19 cellular contexts compared by ENCODE assay signal in the genomic region with DNA sequence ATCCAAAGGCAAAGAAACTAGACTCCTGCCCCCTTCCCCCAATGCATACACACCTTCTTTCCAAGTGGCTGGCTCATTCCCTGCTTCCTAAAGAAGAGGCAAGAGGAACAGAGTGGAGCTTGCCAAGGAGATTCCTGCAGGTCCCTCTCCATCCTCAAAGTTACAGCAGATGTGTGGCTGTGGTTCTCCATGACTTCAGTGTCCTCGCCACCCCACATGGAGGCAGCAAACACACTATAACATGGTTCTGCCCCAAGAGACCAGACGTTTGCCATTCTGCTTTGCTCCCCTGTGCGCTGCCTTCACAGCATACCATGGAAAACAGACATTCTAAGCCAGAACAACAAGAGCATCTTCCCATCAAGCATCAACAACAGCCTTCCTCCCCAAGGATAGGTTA.
DNase-seq lines count a peak whose midpoint lies in the region; ATAC-seq and TF ChIP-seq lines count a peak whose summit lies in the region.
"Had no signal": no experiment of that assay in that cellular context is flagged by ENCODE, and none has a peak within 500 bp of the region (broad histone marks: within the 10 kb centered on the region; RNA-seq: fewer than 3 reads in every experiment).

No MANE protein-coding gene starts in this region.

- CTCF ChIA-PET in activated naive CD4-positive, alpha-beta T cell treated with anti-CD3 and anti-CD28 coated beads for 36 hours (lab: Charles Lee), result interaction anchor here (1.1 to 1.4 kb wide), 2 partner anchors 19 to 106 kb away, joined by 3 read pairs; no protein-coding TSS in a partner anchor

- no peak overlapping the region for H3K4me3 Mint-ChIP-seq in activated naive CD4-positive, alpha-beta T cell treated with anti-CD3 and anti-CD28 coated beads for 36 hours
- no peak overlapping the region for H3K4me3 Mint-ChIP-seq in activated naive CD8-positive, alpha-beta T cell treated with anti-CD3 and anti-CD28 coated beads, Interleukin-2, amount 50 U/mL, for 24 hours
- H3K4me3 Mint-ChIP-seq in stimulated activated naive B cell treated with anti-CD40 and anti-IgM and Interleukin-4, amounts not matched to agents 10 μg/mL and 1 μg/mL and 100 μg/mL, for 72 hours, result no peak overlapping the region
- H3K4me3 Mint-ChIP-seq: memory B cell had no signal

- H3K9me3 ChIP-seq in gastroesophageal sphincter, result no peaks in the 10 kb centered on the region
- H3K9me3 ChIP-seq: heart left ventricle had no signal

- peaks cover 26% of the 10 kb centered on the region for H3K36me3 Mint-ChIP-seq in activated naive CD4-positive, alpha-beta T cell treated with anti-CD3 and anti-CD28 coated beads for 36 hours (ENCODE audit: low read depth)
- H3K36me3 Mint-ChIP-seq in activated naive CD8-positive, alpha-beta T cell treated with anti-CD3 and anti-CD28 coated beads, Interleukin-2, amount 50 U/mL, for 24 hours (ENCODE audit: low read depth), result peaks cover 62% of the 10 kb centered on the region
- peaks cover 12 to 39% of the 10 kb centered on the region in 2 donors for H3K36me3 Mint-ChIP-seq in stimulated activated naive B cell treated with anti-CD40 and anti-IgM and Interleukin-4, amounts not matched to agents 10 μg/mL and 1 μg/mL and 100 μg/mL, for 72 hours

- H3K27ac Mint-ChIP-seq in activated naive CD4-positive, alpha-beta T cell treated with anti-CD3 and anti-CD28 coated beads for 36 hours, result peak overlapping the region; percentile 80
- peak overlapping the region; percentile 78 for H3K27ac Mint-ChIP-seq in activated naive CD8-positive, alpha-beta T cell treated with anti-CD3 and anti-CD28 coated beads, Interleukin-2, amount 50 U/mL, for 24 hours
- peak overlapping the region; percentile 86 for H3K27ac Mint-ChIP-seq in stimulated activated naive B cell treated with anti-CD40 and anti-IgM and Interleukin-4, amounts not matched to agents 10 μg/mL and 1 μg/mL and 100 μg/mL, for 72 hours
- H3K27ac Mint-ChIP-seq: memory B cell had no signal

- peak; percentile 46 for DNase-seq in activated naive CD4-positive, alpha-beta T cell treated with anti-CD3 and anti-CD28 coated beads for 36 hours
- no peak for DNase-seq in activated naive CD4-positive, alpha-beta T cell treated with Interleukin-2 at 50 U/mL for 16 hours
- DNase-seq in NAMALWA (ENCODE audit: low spot score) (peak; percentile 36), NCI-H748 treated with DMSO at 0.1 percent for 48 hours (lab: John Stamatoyannopoulos, UW) (no peak)
- DNase-seq in activated naive CD8-positive, alpha-beta T cell treated with anti-CD3 and anti-CD28 coated beads, Interleukin-2, amount 50 U/mL, for 24 hours, result no peak
- DNase-seq in stimulated activated naive B cell treated with anti-CD40 and anti-IgM and Interleukin-4, amounts not matched to agents 10 μg/mL and 1 μg/mL and 100 μg/mL, for 72 hours, result no peak
- DNase-seq in stimulated activated CD4-positive, alpha-beta T cell treated with anti-CD3 and anti-CD28 coated beads, Interleukin-2, amount 100 ng/mL, for 24 hours, result no peak
- DNase-seq: COR-L47; dorsolateral prefrontal cortex; GDM1; heart left ventricle; islet precursor cell; NCI-H774; stimulated activated CD4-positive, alpha-beta T cell treated with anti-CD3 and anti-CD28 coated beads, Interleukin-12 subunit alpha, Interleukin-12 subunit beta, amount 100 ng/mL, for 4 hours; SW 1271 had no signal

- intact Hi-C loops in activated naive CD4-positive, alpha-beta T cell treated with anti-CD3 and anti-CD28 coated beads for 36 hours (cut with micrococcal nuclease), result no loop called here

- TF ChIP-seq EP300 in gastroesophageal sphincter (IDR thresholded peaks at IDR 0.05), result no peak

- H3K4me1 ChIP-seq in gastroesophageal sphincter, result peaks cover 0 to 22% (median 11%) of the 10 kb centered on the region in 3 donors

- H3K27ac ChIP-seq in gastroesophageal sphincter, result no peak overlapping the region
- H3K27ac ChIP-seq: dorsolateral prefrontal cortex, heart left ventricle, RWPE1 had no signal

- no peak for TF ChIP-seq CTCF in gastroesophageal sphincter (IDR thresholded peaks at IDR 0.05)

- H3K4me3 ChIP-seq in gastroesophageal sphincter, result no peak overlapping the region
- H3K4me3 ChIP-seq: dorsolateral prefrontal cortex, heart left ventricle had no signal

- no peaks in the 10 kb centered on the region for H3K27me3 Mint-ChIP-seq in activated naive CD4-positive, alpha-beta T cell treated with anti-CD3 and anti-CD28 coated beads for 36 hours (ENCODE audit: low read depth)
- H3K27me3 Mint-ChIP-seq in activated naive CD8-positive, alpha-beta T cell treated with anti-CD3 and anti-CD28 coated beads, Interleukin-2, amount 50 U/mL, for 24 hours, result no peaks in the 10 kb centered on the region
- no peaks in the 10 kb centered on the region for H3K27me3 Mint-ChIP-seq in stimulated activated naive B cell treated with anti-CD40 and anti-IgM and Interleukin-4, amounts not matched to agents 10 μg/mL and 1 μg/mL and 100 μg/mL, for 72 hours
- H3K27me3 Mint-ChIP-seq: memory B cell had no signal

- WGBS in gastroesophageal sphincter (ENCODE audit: low coverage in 1 of 2), 2 donors, result 100% methylated on average over 1 of the region's 3 CpGs; no CpG with 5 or more reads in 1 of the 2 donors

- no peaks in the 10 kb centered on the region for H3K27me3 ChIP-seq in gastroesophageal sphincter
- H3K27me3 ChIP-seq: dorsolateral prefrontal cortex, heart left ventricle had no signal

- H3K4me1 Mint-ChIP-seq in activated naive CD4-positive, alpha-beta T cell treated with anti-CD3 and anti-CD28 coated beads for 36 hours (ENCODE audit: low read depth), result peaks cover 66% of the 10 kb centered on the region
- H3K4me1 Mint-ChIP-seq in activated naive CD8-positive, alpha-beta T cell treated with anti-CD3 and anti-CD28 coated beads, Interleukin-2, amount 50 U/mL, for 24 hours, result peaks cover 65% of the 10 kb centered on the region
- peaks cover 58% of the 10 kb centered on the region in 2 donors for H3K4me1 Mint-ChIP-seq in stimulated activated naive B cell treated with anti-CD40 and anti-IgM and Interleukin-4, amounts not matched to agents 10 μg/mL and 1 μg/mL and 100 μg/mL, for 72 hours

- no peaks in the 10 kb centered on the region for H3K9me3 Mint-ChIP-seq in activated naive CD4-positive, alpha-beta T cell treated with anti-CD3 and anti-CD28 coated beads for 36 hours
- H3K9me3 Mint-ChIP-seq in activated naive CD8-positive, alpha-beta T cell treated with anti-CD3 and anti-CD28 coated beads, Interleukin-2, amount 50 U/mL, for 24 hours, result no peaks in the 10 kb centered on the region
- no peaks in the 10 kb centered on the region for H3K9me3 Mint-ChIP-seq in stimulated activated naive B cell treated with anti-CD40 and anti-IgM and Interleukin-4, amounts not matched to agents 10 μg/mL and 1 μg/mL and 100 μg/mL, for 72 hours
- H3K9me3 Mint-ChIP-seq: memory B cell had no signal

- no peak for TF ChIP-seq POLR2A in gastroesophageal sphincter (IDR thresholded peaks at IDR 0.05)

- H3K36me3 ChIP-seq in gastroesophageal sphincter, result no peaks in the 10 kb centered on the region
- H3K36me3 ChIP-seq: heart left ventricle had no signal

- ATAC-seq in activated naive CD8-positive, alpha-beta T cell treated with anti-CD3 and anti-CD28 coated beads, Interleukin-2, amount 50 U/mL, for 24 hours, result no peak
- no peak for ATAC-seq in stimulated activated naive B cell treated with anti-CD40 and anti-IgM and Interleukin-4, amounts not matched to agents 10 μg/mL and 1 μg/mL and 100 μg/mL, for 72 hours (replicated peaks)
- no peak for ATAC-seq in gastroesophageal sphincter
- ATAC-seq: heart left ventricle, HepG2 had no signal

Comparison
In these comparisons a context has a peak if more than half of its experiments do, and no peak if none do; other contexts are left out.
1. DNase-seq: peak in activated naive CD4-positive, alpha-beta T cell treated with anti-CD3 and anti-CD28 coated beads for 36 hours (single experiment) and NAMALWA (single experiment); none in activated naive CD4-positive, alpha-beta T cell treated with Interleukin-2 at 50 U/mL for 16 hours (single experiment), activated naive CD8-positive, alpha-beta T cell treated with anti-CD3 and anti-CD28 coated beads, Interleukin-2, amount 50 U/mL, for 24 hours (single experiment), stimulated activated naive B cell treated with anti-CD40 and anti-IgM and Interleukin-4, amounts not matched to agents 10 μg/mL and 1 μg/mL and 100 μg/mL, for 72 hours (single experiment), NCI-H748 treated with DMSO at 0.1 percent for 48 hours (single experiment) and stimulated activated CD4-positive, alpha-beta T cell treated with anti-CD3 and anti-CD28 coated beads, Interleukin-2, amount 100 ng/mL, for 24 hours (0 of 2).
2. Peak in every context shown above with its lines, with median percentiles within 50 percentile points of each other: H3K27ac Mint-ChIP-seq.